Comparison of ENCODE assay signal across 8 cellular contexts in the genomic region with DNA sequence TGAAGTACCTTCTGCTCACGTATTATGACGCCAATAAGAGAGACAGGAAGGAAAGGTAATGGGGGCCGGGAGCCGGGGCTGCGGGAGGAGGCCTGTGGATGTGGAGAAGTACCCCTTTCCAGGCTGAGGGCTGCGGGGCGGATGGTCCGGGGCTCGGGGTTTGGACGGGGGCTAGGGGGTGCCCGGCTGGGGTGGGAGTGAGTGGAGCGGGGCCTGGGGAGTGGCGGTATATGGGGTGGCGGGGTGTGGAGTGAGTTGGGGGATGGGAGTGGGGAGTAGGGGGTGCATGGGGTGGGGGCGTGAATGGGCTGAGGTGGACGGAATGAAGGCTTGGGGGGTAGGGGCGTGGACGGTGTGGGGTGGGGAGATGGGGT. TPM values are rescaled to one million over a fixed set of nuclear protein-coding genes. Genes with fewer than 3 reads are reported as not detected.
A peak's percentile ranks its signal among the peaks of the same experiment; 100 is the strongest.
DNase-seq lines count a peak whose midpoint lies in the region; FAIRE-seq and TF ChIP-seq lines count a peak whose summit lies in the region.
"Not testable (repeated sequence)": the region's sequence is repeated elsewhere in the genome, so short reads cannot be mapped to it uniquely, and the experiment has no call there.

No MANE protein-coding gene starts in this region.

- H3K4me1 ChIP-seq in BLaER1 treated with 17β-estradiol and CSF1 and Interleukin-3, amounts not matched to agents 10 nM and 100 nM: peaks cover 0 to 13% (median 4%) of the 10 kb centered on the region in 10 experiments; a peak in 13 of 20 replicates
- not testable (repeated sequence) for H3K4me1 ChIP-seq in adipocyte (ENCODE audit: control insufficient read depth, insufficient read depth, low read length); kidney (ENCODE audit: control insufficient read depth in 1 of 2, insufficient read depth in 1 of 2, low read depth in 1 of 2, low read length in 2 of 2); neuron (ENCODE audit: insufficient read depth, low read length); stomach smooth muscle (ENCODE audit: control insufficient read depth, insufficient read depth, low read length)

- H3K27ac ChIP-seq in BLaER1 treated with 17β-estradiol and CSF1 and Interleukin-3, amounts not matched to agents 10 nM and 100 nM: peak overlapping the region in 10 of 11 experiments; percentile 55 to 87 (median 81); a peak in 21 of 22 replicates
- H3K27ac ChIP-seq in SK-N-MC: not testable (repeated sequence)
- H3K27ac ChIP-seq in kidney (ENCODE audit: low read depth in 2 of 2, low read length in 2 of 2) (peak overlapping the region in 1 of 2 donors; percentile 69), stomach smooth muscle (ENCODE audit: low read length) (peak overlapping the region; percentile 41)

- H3K9me3 ChIP-seq in BLaER1 treated with 17β-estradiol and CSF1 and Interleukin-3, amounts not matched to agents 10 nM and 100 nM (replicated peaks in 1 of 11); SK-N-MC (ENCODE audit: low read depth, low read length); adipocyte (ENCODE audit: control insufficient read depth, low read length); kidney (ENCODE audit: control insufficient read depth in 1 of 2, low read length in 2 of 2); neuron (ENCODE audit: low read length); stomach smooth muscle (ENCODE audit: control insufficient read depth in 2 of 2, low read length in 2 of 2): not testable (repeated sequence)

- peak overlapping the region; percentile 32 to 99 (median 95); a peak in 20 of 22 replicates for H3K4me2 ChIP-seq in BLaER1 treated with 17β-estradiol and CSF1 and Interleukin-3, amounts not matched to agents 10 nM and 100 nM

- H3K36me3 Mint-ChIP-seq in HFFc6 (ENCODE audit: low read depth): not testable (repeated sequence)

- not testable (repeated sequence) for H3K36me3 ChIP-seq in BLaER1 treated with 17β-estradiol and CSF1 and Interleukin-3, amounts not matched to agents 10 nM and 100 nM; SK-N-MC (ENCODE audit: insufficient read depth, low read length); adipocyte (ENCODE audit: control insufficient read depth, insufficient read depth, low read length, severe bottlenecking); kidney (ENCODE audit: control insufficient read depth in 1 of 2, insufficient read depth in 2 of 2, low read length in 2 of 2); neuron (ENCODE audit: insufficient read depth, low read length); stomach smooth muscle (ENCODE audit: control insufficient read depth in 2 of 2, insufficient read depth in 2 of 2, low read length in 2 of 2)

- TF ChIP-seq CTCF in HFFc6 (IDR thresholded peaks at IDR 0.05); epithelial cell of proximal tubule (conservative IDR thresholded peaks at IDR 0.05; ENCODE audit: low read depth, low read length); kidney (IDR thresholded peaks at IDR 0.05; ENCODE audit: borderline replicate concordance, extremely low read depth, insufficient read depth): not testable (repeated sequence)

- intact Hi-C loops in kidney (cut with DNase I): not testable (repeated sequence)

- DNase-seq in HFFc6; SK-N-MC (ENCODE audit: low read depth, low spot score); adipocyte (ENCODE audit: low read depth); epithelial cell of proximal tubule (ENCODE audit: low read depth): not testable (repeated sequence)
- DNase-seq in kidney: peak; percentile 81

- H3K27me3 Mint-ChIP-seq in HFFc6 (ENCODE audit: insufficient read depth): not testable (repeated sequence)

- H4K20me1 ChIP-seq in BLaER1 treated with 17β-estradiol and CSF1 and Interleukin-3, amounts not matched to agents 10 nM and 100 nM: not testable (repeated sequence)

- not testable (repeated sequence) for FAIRE-seq in kidney (lab: Jason Lieb, UNC)

- H3K4me1 Mint-ChIP-seq in HFFc6 (ENCODE audit: low read depth): not testable (repeated sequence)

- H3K9me3 Mint-ChIP-seq in HFFc6: not testable (repeated sequence)

- H2AFZ ChIP-seq in neuron (ENCODE audit: low read depth, low read length): peak overlapping the region; percentile 98

- peak overlapping the region; percentile 76 to 85 (median 83) for H3K9ac ChIP-seq in BLaER1 treated with 17β-estradiol and CSF1 and Interleukin-3, amounts not matched to agents 10 nM and 100 nM
- H3K9ac ChIP-seq in SK-N-MC (ENCODE audit: insufficient read length) (peak overlapping the region; percentile 57), adipocyte (ENCODE audit: low read length) (peak overlapping the region; percentile 92), kidney (ENCODE audit: low read length in 2 of 2) (peak overlapping the region in 1 of 2 donors; percentile 55), stomach smooth muscle (ENCODE audit: low read length in 2 of 2) (peak overlapping the region; percentile 73 to 75)

- peak overlapping the region; percentile 95 for H3K27ac Mint-ChIP-seq in HFFc6

- H3K4me3 ChIP-seq in BLaER1 treated with 17β-estradiol and CSF1 and Interleukin-3, amounts not matched to agents 10 nM and 100 nM: peak overlapping the region; percentile 65 to 80 (median 71)
- peak overlapping the region; percentile 86 for H3K4me3 ChIP-seq in SK-N-MC
- peak overlapping the region; percentile 86 for H3K4me3 ChIP-seq in adipocyte (ENCODE audit: low read length)
- peak overlapping the region; percentile 68 for H3K4me3 ChIP-seq in epithelial cell of proximal tubule (ENCODE audit: low read depth, low read length)
- peak overlapping the region; percentile 74 to 83 for H3K4me3 ChIP-seq in kidney (ENCODE audit: low read length in 2 of 2)
- peak overlapping the region; percentile 78 for H3K4me3 ChIP-seq in neuron (ENCODE audit: low read length)
- peak overlapping the region; percentile 57 to 80 for H3K4me3 ChIP-seq in stomach smooth muscle (ENCODE audit: low read length in 2 of 2)

- H3K27me3 ChIP-seq in BLaER1 treated with 17β-estradiol and CSF1 and Interleukin-3, amounts not matched to agents 10 nM and 100 nM; adipocyte (replicated peaks; ENCODE audit: control insufficient read depth, insufficient read depth, low read length); neuron (ENCODE audit: insufficient read depth, low read length); stomach smooth muscle (ENCODE audit: control insufficient read depth in 1 of 2, insufficient read depth in 2 of 2, low read length in 2 of 2): not testable (repeated sequence)

- H3K4me3 Mint-ChIP-seq in HFFc6: peak overlapping the region; percentile 99

RNA-seq across cellular contexts. Expression of gene ANKRD36, which starts 0.9 kb away (rescaled TPM):
- 1 to 10 TPM; 4.3 to 6.9 (median 5.7) TPM for total RNA-seq in HFFc6 (2021; fragmentation: NEBNext Ultra II Directional; extraction: Animal tissue kit (Norgen Biotek cat#: 25700))
- total RNA-seq in epithelial cell of proximal tubule: 5.4 and 7.8 TPM in 2 replicates
- 31.0 TPM for total RNA-seq in kidney
- 1.5 TPM for polyA plus RNA-seq in kidney (ENCODE audit: insufficient read depth, low read depth, low replicate concordance)

RNA-seq across cellular contexts. Expression of gene FAHD2B, which starts 19.2 kb away (rescaled TPM):
- 1 to 10 TPM; 2.7 to 6.6 (median 3.9) TPM for total RNA-seq in HFFc6 (2021; fragmentation: NEBNext Ultra II Directional; extraction: Animal tissue kit (Norgen Biotek cat#: 25700))
- total RNA-seq in epithelial cell of proximal tubule (8.4 and 12.2 TPM in 2 replicates), kidney (8.8 TPM)
- 34.5 TPM for polyA plus RNA-seq in kidney (ENCODE audit: insufficient read depth, low read depth, low replicate concordance)
